22 cellular contexts compared by ENCODE assay signal in genomic region chr9:104970588-104970987, GRCh38. TPM values are rescaled to one million over a fixed set of nuclear protein-coding genes. Genes with fewer than 3 reads are reported as not detected.
DNase-seq lines count a peak whose midpoint lies in the region; ATAC-seq and TF ChIP-seq lines count a peak whose summit lies in the region.
"Had no signal": no experiment of that assay in that cellular context is flagged by ENCODE, and none has a peak within 500 bp of the region (broad histone marks: within the 10 kb centered on the region; RNA-seq: fewer than 3 reads in every experiment).

No MANE protein-coding gene starts in this region.

- intact Hi-C loops in psoas muscle (cut with DNase I), result loop anchor here in 1 of 2 donors (10.0 kb wide), 1 partner anchor 184 kb away; no protein-coding TSS in a partner anchor

- TF ChIP-seq CTCF in AG09309 (IDR thresholded peaks at IDR 0.05; ENCODE audit: control insufficient read depth, insufficient read depth, low read depth, low read length, missing control alignments) (no peak), psoas muscle (IDR thresholded peaks at IDR 0.05) (no peak)

- 40 to 60% (median 49%) methylated on average over 2 of the region's 2 CpGs for WGBS in psoas muscle, 3 donors

- no peak overlapping the region for H3K4me3 ChIP-seq in AG09309 (ENCODE audit: control insufficient read depth, low read depth, low read length)
- no peak overlapping the region for H3K4me3 ChIP-seq in psoas muscle
- H3K4me3 ChIP-seq: GM12878, HAP-1, lung, uterus had no signal

- no peak for ATAC-seq in psoas muscle
- ATAC-seq in HG03442 (IDR thresholded peaks at IDR 0.05; ENCODE audit: unreplicated experiment), result no peak
- ATAC-seq: GM12878 had no signal

- H3K27ac ChIP-seq in psoas muscle, result peak overlapping the region; percentile 99

- no peaks in the 10 kb centered on the region for H3K27me3 ChIP-seq in psoas muscle (ENCODE audit: insufficient read depth in 3 of 3, low read length in 2 of 3)
- H3K27me3 ChIP-seq: uterus had no signal

- no peaks in the 10 kb centered on the region for H3K36me3 ChIP-seq in psoas muscle (ENCODE audit: insufficient read depth in 1 of 2, low read depth in 1 of 2)
- H3K36me3 ChIP-seq: HAP-1, uterus had no signal

- peaks cover 23% of the 10 kb centered on the region for H3K4me1 ChIP-seq in psoas muscle

- no peaks in the 10 kb centered on the region for H3K9me3 ChIP-seq in psoas muscle
- H3K9me3 ChIP-seq: HAP-1, uterus had no signal

- DNase-seq in AG09309 (ENCODE audit: low read depth), result peak; percentile 16
- DNase-seq in LHCN-M2 (ENCODE audit: low read depth), result peak; percentile 46
- peak; percentile 31 for DNase-seq in fibroblast of peridontal ligament (ENCODE audit: extremely low read depth)
- DNase-seq in psoas muscle, result no peak
- no peak for DNase-seq in pons (ENCODE audit: low spot score)
- DNase-seq in KG1 (lab: John Stamatoyannopoulos, UW), result no peak
- no peak for DNase-seq in COLO668 (lab: John Stamatoyannopoulos, UW; ENCODE audit: unreplicated experiment)
- DNase-seq: activated CD4-positive, alpha-beta T cell treated with anti-CD3 and anti-CD28 coated beads, Interleukin-2, amount 50 U/mL, for 4 hours; activated naive CD4-positive, alpha-beta T cell treated with anti-CD3 and anti-CD28 coated beads, Interleukin-2, amount 50 U/mL, for 16 hours; aorta; central memory CD4-positive, alpha-beta T cell; DMS79 treated with DMSO at 0.1 percent for 48 hours; foreskin melanocyte; kidney; NCI-H2081 treated with DMSO at 0.1 percent for 48 hours; small intestine; stimulated activated CD4-positive, alpha-beta T cell treated with anti-CD3 and anti-CD28 coated beads, Interleukin-2, amount 100 ng/mL, for 24 hours had no signal

RNA-seq across cellular contexts. Expression of gene ABCA1, which starts 42.6 kb away (rescaled TPM):
- total RNA-seq in LHCN-M2 (2014; rRNA removed) (2.9 and 12.2 TPM in 2 replicates), psoas muscle (10 to 100 TPM in 2 of 4 donors, 1 to 10 TPM in 2; 8.2 to 26.1 (median 16.2) TPM)
- 0.33 TPM for polyA plus RNA-seq in LHCN-M2 (2012)
- polyA plus RNA-seq in psoas muscle, result 1 to 10 TPM; 1.9 to 6.3 (median 3.3) TPM

Comparison
In these comparisons a context has a peak if more than half of its experiments do, and no peak if none do; other contexts are left out.
1. DNase-seq: peak in AG09309 (single experiment), LHCN-M2 (single experiment) and fibroblast of peridontal ligament (single experiment); none in psoas muscle (0 of 2), pons (single experiment), KG1 (single experiment) and COLO668 (single experiment).